36 cellular contexts compared by ENCODE assay signal in genomic region chr14:72033331-72033730, GRCh38.
"Had no signal": no experiment of that assay in that cellular context is flagged by ENCODE, and none has a peak within 500 bp of the region (broad histone marks: within the 10 kb centered on the region; RNA-seq: fewer than 3 reads in every experiment).

No MANE protein-coding gene starts in this region.

- ATAC-seq: activated CD8-positive, alpha-beta memory T cell treated with anti-CD3 and anti-CD28 coated beads, Interleukin-2, amount 10 ng/mL, durations not matched to agents 7 days and 5 days; activated T-cell treated with anti-CD3 and anti-CD28 coated beads, Interleukin-2, amount 50 U/mL, for 72 hours; activated T-helper 17 cell treated with anti-CD3 and anti-CD28 coated beads, Interleukin-2, amount 50 U/mL, for 72 hours had no signal

- H3K4me1 Mint-ChIP-seq: activated CD4-positive, alpha-beta memory T cell treated with anti-CD3 and anti-CD28 coated beads, Interleukin-2, amount 10 ng/mL, durations not matched to agents 7 days and 5 days; activated CD8-positive, alpha-beta memory T cell treated with anti-CD3 and anti-CD28 coated beads, Interleukin-2, amount 10 ng/mL, durations not matched to agents 7 days and 5 days; activated naive CD8-positive, alpha-beta T cell treated with anti-CD3 and anti-CD28 coated beads for 36 hours; activated T-helper 17 cell treated with anti-CD3 and anti-CD28 coated beads, Interleukin-2, amount 50 U/mL, for 72 hours had no signal

- H3K4me3 ChIP-seq: PC-9 had no signal

- DNase-seq: activated CD4-positive, alpha-beta memory T cell treated with anti-CD3 and anti-CD28 coated beads, Interleukin-2, amount 10 ng/mL, durations not matched to agents 7 days and 5 days; activated CD4-positive, alpha-beta T cell treated with anti-CD3 and anti-CD28 coated beads for 1 hour; activated CD4-positive, alpha-beta T cell treated with anti-CD3 and anti-CD28 coated beads for 48 hours; activated CD4-positive, CD25-positive, alpha-beta regulatory T cell; activated CD8-positive, alpha-beta memory T cell treated with anti-CD3 and anti-CD28 coated beads for 24 hours; activated CD8-positive, alpha-beta memory T cell treated with anti-CD3 and anti-CD28 coated beads, Interleukin-2, amount 10 ng/mL, durations not matched to agents 7 days and 5 days; activated CD8-positive, alpha-beta memory T cell treated with anti-CD3 and anti-CD28 coated beads, Interleukin-2, amount 50 U/mL, for 48 hours; activated effector memory CD4-positive, alpha-beta T cell treated with anti-CD3 and anti-CD28 coated beads, Interleukin-2, amount 50 U/mL, for 16 hours; activated naive CD4-positive, alpha-beta T cell; activated naive CD4-positive, alpha-beta T cell treated with anti-CD3 and anti-CD28 coated beads, Interleukin-2, amount 50 U/mL, for 16 hours; activated naive CD8-positive, alpha-beta T cell treated with anti-CD3 and anti-CD28 coated beads for 36 hours; activated T-cell treated with anti-CD3 and anti-CD28 coated beads, Interleukin-2, amount 50 U/mL, for 72 hours; amniotic stem cell; aorta; caudate nucleus; cerebellar nuclear complex; NCI-H1048; NCI-H146; NCI-H187; NCI-H2029 treated with DMSO at 0.1 percent for 48 hours; NCI-H2107; NCI-H2171; NCI-H510A; NCI-H526; NCI-H748 treated with DMSO at 0.1 percent for 48 hours; NK-92 treated with Interleukin-12 subunit alpha and Interleukin-12 subunit beta, amount 100 ng/mL, for 24 hours; PC-9; Right ventricle myocardium superior; SW 1271; T-helper 1 cell; T-helper 2 cell; T-helper 9 cell had no signal

- H3K27ac ChIP-seq: PC-9, VCaP had no signal

- FAIRE-seq: bronchial epithelial cell, RCC 7860 had no signal

- H3K4me3 Mint-ChIP-seq: activated CD4-positive, alpha-beta memory T cell treated with anti-CD3 and anti-CD28 coated beads, Interleukin-2, amount 10 ng/mL, durations not matched to agents 7 days and 5 days; activated CD8-positive, alpha-beta memory T cell treated with anti-CD3 and anti-CD28 coated beads, Interleukin-2, amount 10 ng/mL, durations not matched to agents 7 days and 5 days; activated naive CD8-positive, alpha-beta T cell treated with anti-CD3 and anti-CD28 coated beads for 36 hours; activated T-cell treated with anti-CD3 and anti-CD28 coated beads, Interleukin-2, amount 50 U/mL, for 72 hours; activated T-helper 17 cell treated with anti-CD3 and anti-CD28 coated beads, Interleukin-2, amount 50 U/mL, for 72 hours had no signal

- H3K9me3 Mint-ChIP-seq: activated CD4-positive, alpha-beta memory T cell treated with anti-CD3 and anti-CD28 coated beads, Interleukin-2, amount 10 ng/mL, durations not matched to agents 7 days and 5 days; activated T-cell treated with anti-CD3 and anti-CD28 coated beads, Interleukin-2, amount 50 U/mL, for 72 hours; activated T-helper 17 cell treated with anti-CD3 and anti-CD28 coated beads, Interleukin-2, amount 50 U/mL, for 72 hours had no signal

- H3K36me3 Mint-ChIP-seq: activated CD8-positive, alpha-beta memory T cell treated with anti-CD3 and anti-CD28 coated beads, Interleukin-2, amount 10 ng/mL, durations not matched to agents 7 days and 5 days; activated naive CD8-positive, alpha-beta T cell treated with anti-CD3 and anti-CD28 coated beads for 36 hours had no signal

- H3K27ac Mint-ChIP-seq: activated CD4-positive, alpha-beta memory T cell treated with anti-CD3 and anti-CD28 coated beads, Interleukin-2, amount 10 ng/mL, durations not matched to agents 7 days and 5 days; activated CD8-positive, alpha-beta memory T cell treated with anti-CD3 and anti-CD28 coated beads, Interleukin-2, amount 10 ng/mL, durations not matched to agents 7 days and 5 days; activated naive CD8-positive, alpha-beta T cell treated with anti-CD3 and anti-CD28 coated beads for 36 hours; activated T-cell treated with anti-CD3 and anti-CD28 coated beads, Interleukin-2, amount 50 U/mL, for 72 hours; activated T-helper 17 cell treated with anti-CD3 and anti-CD28 coated beads, Interleukin-2, amount 50 U/mL, for 72 hours had no signal
